Comparison of ENCODE assay signal across 22 cellular contexts in genomic region chr1:204997616-204998015, GRCh38. TPM values are rescaled to one million over a fixed set of nuclear protein-coding genes. Genes with fewer than 3 reads are reported as not detected.
DNase-seq lines count a peak whose midpoint lies in the region; ATAC-seq and TF ChIP-seq lines count a peak whose summit lies in the region.
"Had no signal": no experiment of that assay in that cellular context is flagged by ENCODE, and none has a peak within 500 bp of the region (broad histone marks: within the 10 kb centered on the region; RNA-seq: fewer than 3 reads in every experiment).

No MANE protein-coding gene starts in this region.

- peak overlapping the region; percentile 12 to 100 (median 71) for H3K27ac ChIP-seq in dorsolateral prefrontal cortex
- H3K27ac ChIP-seq in neuronal stem cell (replicated peaks; ENCODE audit: low read length), result no peak overlapping the region
- peak overlapping the region in 3 of 4 donors; percentile 6 to 8 (median 8) for H3K27ac ChIP-seq in transverse colon
- H3K27ac ChIP-seq: psoas muscle, SJSA1 had no signal

- peak; percentile 73 for ATAC-seq in left ventricle myocardium superior
- ATAC-seq: natural killer cell, psoas muscle, T-helper 17 cell had no signal

- no peak overlapping the region for H3K9ac ChIP-seq in neuronal stem cell (ENCODE audit: low read depth, low read length, poor library complexity)

- H3K23ac ChIP-seq in neuronal stem cell (ENCODE audit: low read depth, low read length, poor library complexity), result no peak overlapping the region

- no peak overlapping the region for H2BK12ac ChIP-seq in neuronal stem cell (ENCODE audit: low read length)

- in situ Hi-C loops in transverse colon (cut with MboI; ENCODE audit: low pct_ligation_motif_present in 1 of 4, low pct_unique_long_range_greater_than_20kb in 1 of 4, low sequenced_read_pairs in 3 of 4), result no loop called here

- H3K4me3 ChIP-seq in dorsolateral prefrontal cortex (no peak overlapping the region), neuronal stem cell (ENCODE audit: low read length in 2 of 2) (no peak overlapping the region), transverse colon (no peak overlapping the region)
- H3K4me3 ChIP-seq: psoas muscle, SJSA1 had no signal

- H4K8ac ChIP-seq in neuronal stem cell (ENCODE audit: low read depth, low read length), result no peak overlapping the region

- H3K4ac ChIP-seq in neuronal stem cell (ENCODE audit: low read length), result no peak overlapping the region

- DNase-seq in dorsolateral prefrontal cortex, result no peak
- DNase-seq in left ventricle myocardium superior, result no peak
- no peak for DNase-seq in neuronal stem cell (ENCODE audit: low spot score)
- DNase-seq in transverse colon, result no peak
- no peak for DNase-seq in activated CD4-positive, CD25-positive, alpha-beta regulatory T cell treated with anti-CD3 and anti-CD28 coated beads, Interleukin-2, amount 50 U/mL, for 72 hours
- no peak for DNase-seq in hippocampal formation (lab: John Stamatoyannopoulos, UW)
- no peak for DNase-seq in NCI-H187 treated with DMSO at 0.1 percent for 48 hours (lab: John Stamatoyannopoulos, UW)
- DNase-seq: activated CD4-positive, CD25-positive, alpha-beta regulatory T cell; activated T-cell treated with anti-CD3 and anti-CD28 coated beads, Interleukin-2, amount 50 U/mL, for 48 hours; AML-193; immature natural killer cell; mammary epithelial cell; natural killer cell; NCI-H1694 treated with DMSO at 0.1 percent for 48 hours; NCI-H82; OCI-M1; psoas muscle; T-helper 17 cell; trophoblast cell had no signal

- TF ChIP-seq EP300 in transverse colon (IDR thresholded peaks at IDR 0.05; ENCODE audit: low read depth), result no peak

- TF ChIP-seq POLR2A in transverse colon (IDR thresholded peaks at IDR 0.05), result no peak

- H3K36me3 ChIP-seq in neuronal stem cell (replicated peaks in 1 of 2; ENCODE audit: control insufficient read depth in 2 of 2, insufficient read depth in 2 of 2, low read length in 2 of 2) (no peaks in the 10 kb centered on the region), transverse colon (no peaks in the 10 kb centered on the region)
- H3K36me3 ChIP-seq: SJSA1 had no signal

- H3K4me1 ChIP-seq in neuronal stem cell (ENCODE audit: control insufficient read depth in 2 of 2, insufficient read depth in 1 of 2, low read depth in 1 of 2, low read length in 2 of 2), result peaks cover 0 to 13% of the 10 kb centered on the region in 2 donors
- H3K4me1 ChIP-seq in transverse colon, result no peaks in the 10 kb centered on the region
- H3K4me1 ChIP-seq: psoas muscle, SJSA1 had no signal

- H3K27me3 ChIP-seq in dorsolateral prefrontal cortex (no peaks in the 10 kb centered on the region), neuronal stem cell (ENCODE audit: control insufficient read depth in 3 of 3, insufficient read depth in 3 of 3, low read depth in 1 of 3, low read length in 3 of 3) (peaks cover 0 to 26% (median 3%) of the 10 kb centered on the region in 3 experiments), transverse colon (no peaks in the 10 kb centered on the region)

- no peak overlapping the region for H2BK120ac ChIP-seq in neuronal stem cell (ENCODE audit: low read depth, low read length)

- H3K18ac ChIP-seq in neuronal stem cell (ENCODE audit: low read length), result peak overlapping the region; percentile 15

- H4K91ac ChIP-seq in neuronal stem cell (ENCODE audit: low read depth, low read length, poor library complexity), result no peak overlapping the region

- no peak overlapping the region for H3K14ac ChIP-seq in neuronal stem cell (ENCODE audit: low read length)

- intact Hi-C loops in dorsolateral prefrontal cortex (cut with DNase I), result loop anchor here in 1 of 2 donors (5.0 kb wide), 1 partner anchor 35 kb away; no protein-coding TSS in a partner anchor
- intact Hi-C loops in left ventricle myocardium superior (cut with micrococcal nuclease), result no loop called here
- intact Hi-C loops in transverse colon (cut with DNase I; ENCODE audit: low total_unique reads), result no loop called here

- no peak overlapping the region for H2AFZ ChIP-seq in neuronal stem cell (ENCODE audit: low read length)

- H2BK5ac ChIP-seq in neuronal stem cell (ENCODE audit: low read length), result no peak overlapping the region

- H3K79me1 ChIP-seq in neuronal stem cell (ENCODE audit: low read depth, low read length), result no peaks in the 10 kb centered on the region

- no peaks in the 10 kb centered on the region for H3K9me3 ChIP-seq in neuronal stem cell (replicated peaks in 1 of 2; ENCODE audit: control insufficient read depth in 2 of 2, insufficient read depth in 1 of 2, low read depth in 1 of 2, low read length in 2 of 2)
- H3K9me3 ChIP-seq in transverse colon, result no peaks in the 10 kb centered on the region
- H3K9me3 ChIP-seq: psoas muscle, SJSA1 had no signal

- no peak for TF ChIP-seq CTCF in dorsolateral prefrontal cortex (IDR thresholded peaks at IDR 0.05 in 54 of 56, conservative IDR thresholded peaks at IDR 0.05 in 2 of 56; ENCODE audit: low read depth in 1 of 56, partially characterized antibody in 56 of 56)
- no peak for TF ChIP-seq CTCF in transverse colon (IDR thresholded peaks at IDR 0.05)

- H2AK5ac ChIP-seq in neuronal stem cell (ENCODE audit: low read depth, low read length), result no peak overlapping the region

- H2BK15ac ChIP-seq in neuronal stem cell (ENCODE audit: low read length), result no peak overlapping the region

- no CpG with 5 or more reads among the region's 9 CpGs for WGBS in neuronal stem cell (ENCODE audit: extremely low coverage in 2 of 2, insufficient read length in 2 of 2, insufficient replicate concordance in 1 of 2), 2 donors
- 71% methylated on average over 9 of the region's 9 CpGs; no CpG with 5 or more reads in 1 of the 2 donors for WGBS in transverse colon (ENCODE audit: low coverage in 1 of 2), 2 donors

- no peak overlapping the region for H3K4me2 ChIP-seq in neuronal stem cell (ENCODE audit: insufficient read depth, low read length, poor library complexity, severe bottlenecking)

RNA-seq across cellular contexts. Expression of gene CNTN2, which starts 45.4 kb away (rescaled TPM):
- total RNA-seq in dorsolateral prefrontal cortex, result 1,000 to 10,000 TPM in 1 of 120 experiments, 100 to 1,000 TPM in 115, 10 to 100 TPM in 4; 87.4 to 1,120 (median 263) TPM
- total RNA-seq in left ventricle myocardium superior, result 0.64 TPM
- 0.66 TPM for polyA plus RNA-seq in neuronal stem cell (2013, experiment 1 of 2)
- polyA plus RNA-seq in neuronal stem cell (2013, experiment 2 of 2), result 0.66 TPM
- 1 to 10 TPM; 1.4 to 6.7 (median 1.8) TPM for total RNA-seq in transverse colon
- total RNA-seq: endothelial cell of umbilical vein, glomerular endothelial cell, natural killer cell, SJSA1, T-helper 17 cell had no signal
- polyA plus RNA-seq: endothelial cell of umbilical vein, immature natural killer cell, mammary epithelial cell had no signal

Comparison
In these comparisons a context has a peak if more than half of its experiments do, and no peak if none do; other contexts are left out.
1. RNA of gene CNTN2, which starts 45.4 kb away (total RNA-seq): 87.4 to 1,120 TPM in dorsolateral prefrontal cortex; 1.4 to 6.7 TPM in transverse colon and 0.64 TPM in left ventricle myocardium superior (single experiment); every median in the first group is over 10 times any median in the second.